ENCODE assay signal across 10 cellular contexts in genomic region chr6:108621117-108621516, GRCh38.
DNase-seq lines count a peak whose midpoint lies in the region; ATAC-seq and TF ChIP-seq lines count a peak whose summit lies in the region.
"Had no signal": no experiment of that assay in that cellular context is flagged by ENCODE, and none has a peak within 500 bp of the region (broad histone marks: within the 10 kb centered on the region; RNA-seq: fewer than 3 reads in every experiment).

No MANE protein-coding gene starts in this region.

- peak; percentile 63 for ATAC-seq in naive thymus-derived CD4-positive, alpha-beta T cell

- peak overlapping the region; percentile 98 for H3K27ac Mint-ChIP-seq in HFFc6
- no peak overlapping the region for H3K27ac Mint-ChIP-seq in naive thymus-derived CD4-positive, alpha-beta T cell
- H3K27ac Mint-ChIP-seq: activated naive CD8-positive, alpha-beta T cell; stimulated activated naive CD8-positive, alpha-beta T cell treated with anti-CD3 and anti-CD28 coated beads, Interleukin-15, Interleukin-2, amounts not matched to agents 100 ng/mL and 50 ng/mL, for 24 hours had no signal

- TF ChIP-seq CTCF in AG10803 (conservative IDR thresholded peaks at IDR 0.05; ENCODE audit: low read length) (peak; percentile 18; the same call in 1 of the 2 replicates), HFFc6 (IDR thresholded peaks at IDR 0.05) (peak; percentile 48), cardiac fibroblast (IDR thresholded peaks at IDR 0.05; ENCODE audit: low read depth, low read length) (peak; percentile 36)

- H3K36me3 Mint-ChIP-seq in HFFc6 (ENCODE audit: low read depth), result peaks cover 4% of the 10 kb centered on the region; the same call in 1 of the 2 replicates
- H3K36me3 Mint-ChIP-seq in naive thymus-derived CD4-positive, alpha-beta T cell, result peaks cover 0 to 8% (median 3%) of the 10 kb centered on the region in 5 donors

- H3K4me3 ChIP-seq in AG10803 (ENCODE audit: low read length), result no peak overlapping the region
- no peak overlapping the region for H3K4me3 ChIP-seq in cardiac fibroblast (replicated peaks in 1 of 2; ENCODE audit: low read depth in 2 of 2, low read length in 2 of 2)
- H3K4me3 ChIP-seq in naive thymus-derived CD4-positive, alpha-beta T cell (ENCODE audit: low read length), result no peak overlapping the region

- no peaks in the 10 kb centered on the region; the same call in none of the 2 replicates for H3K27me3 Mint-ChIP-seq in HFFc6 (ENCODE audit: insufficient read depth)
- H3K27me3 Mint-ChIP-seq in naive thymus-derived CD4-positive, alpha-beta T cell, result no peaks in the 10 kb centered on the region
- H3K27me3 Mint-ChIP-seq: activated naive CD8-positive, alpha-beta T cell; stimulated activated naive CD8-positive, alpha-beta T cell treated with anti-CD3 and anti-CD28 coated beads, Interleukin-15, Interleukin-2, amounts not matched to agents 100 ng/mL and 50 ng/mL, for 24 hours had no signal

- intact Hi-C loops in naive thymus-derived CD4-positive, alpha-beta T cell (cut with micrococcal nuclease), result no loop called here

- no peaks in the 10 kb centered on the region for H3K36me3 ChIP-seq in naive thymus-derived CD4-positive, alpha-beta T cell (ENCODE audit: control insufficient read depth in 2 of 3, insufficient read depth in 3 of 3, low read length in 3 of 3)

- peaks cover 0 to 8% of the 10 kb centered on the region in 2 donors for H3K4me1 ChIP-seq in naive thymus-derived CD4-positive, alpha-beta T cell (ENCODE audit: control insufficient read depth in 2 of 2, insufficient read depth in 2 of 2, low read length in 2 of 2)

- H3K27me3 ChIP-seq in naive thymus-derived CD4-positive, alpha-beta T cell (ENCODE audit: control insufficient read depth in 2 of 2, insufficient read depth in 2 of 2, low read length in 2 of 2), result no peaks in the 10 kb centered on the region

- POLR2A ChIA-PET in naive thymus-derived CD4-positive, alpha-beta T cell (lab: Charles Lee), result no interaction called here

- H3K4me1 Mint-ChIP-seq in HFFc6 (ENCODE audit: low read depth), result peaks cover 73% of the 10 kb centered on the region
- peaks cover 13 to 78% (median 61%) of the 10 kb centered on the region in 7 donors for H3K4me1 Mint-ChIP-seq in naive thymus-derived CD4-positive, alpha-beta T cell

- DNase-seq in AG10803 (ENCODE audit: low read depth), result peak; percentile 75
- peak; percentile 95 for DNase-seq in HFFc6
- peak; percentile 63 to 92 for DNase-seq in cardiac fibroblast (ENCODE audit: low read depth in 2 of 2)
- no peak for DNase-seq in naive thymus-derived CD4-positive, alpha-beta T cell
- no peak for DNase-seq in SIG-M5 (lab: John Stamatoyannopoulos, UW)
- no peak for DNase-seq in activated CD8-positive, alpha-beta memory T cell treated with anti-CD3 and anti-CD28 coated beads for 24 hours
- DNase-seq in NCI-H345 (lab: John Stamatoyannopoulos, UW), result no peak
- DNase-seq in retina, result no peak

- H3K9me3 Mint-ChIP-seq in HFFc6, result no peaks in the 10 kb centered on the region
- no peaks in the 10 kb centered on the region for H3K9me3 Mint-ChIP-seq in naive thymus-derived CD4-positive, alpha-beta T cell
- H3K9me3 Mint-ChIP-seq: stimulated activated naive CD8-positive, alpha-beta T cell treated with anti-CD3 and anti-CD28 coated beads, Interleukin-15, Interleukin-2, amounts not matched to agents 100 ng/mL and 50 ng/mL, for 24 hours had no signal

- CTCF ChIA-PET in naive thymus-derived CD4-positive, alpha-beta T cell (lab: Charles Lee), result no interaction called here

- no peaks in the 10 kb centered on the region for H3K9me3 ChIP-seq in naive thymus-derived CD4-positive, alpha-beta T cell (ENCODE audit: control insufficient read depth in 2 of 3, low read length in 3 of 3)

- H3K4me3 Mint-ChIP-seq in HFFc6, result peak overlapping the region; percentile 82
- H3K4me3 Mint-ChIP-seq in naive thymus-derived CD4-positive, alpha-beta T cell, result no peak overlapping the region
- H3K4me3 Mint-ChIP-seq: activated naive CD8-positive, alpha-beta T cell; stimulated activated naive CD8-positive, alpha-beta T cell treated with anti-CD3 and anti-CD28 coated beads, Interleukin-15, Interleukin-2, amounts not matched to agents 100 ng/mL and 50 ng/mL, for 24 hours had no signal

- no peak overlapping the region for H3K27ac ChIP-seq in naive thymus-derived CD4-positive, alpha-beta T cell (ENCODE audit: low read depth, low read length)

Comparison
In these comparisons a context has a peak if more than half of its experiments do, and no peak if none do; other contexts are left out.
1. DNase-seq: peak in AG10803 (single experiment), HFFc6 (single experiment) and cardiac fibroblast (2 of 2); none in naive thymus-derived CD4-positive, alpha-beta T cell (0 of 9), SIG-M5 (single experiment), activated CD8-positive, alpha-beta memory T cell treated with anti-CD3 and anti-CD28 coated beads for 24 hours (single experiment), NCI-H345 (single experiment) and retina (single experiment).
2. Peak in every context shown above with its lines, with median percentiles within 50 percentile points of each other: CTCF ChIP-seq.